Comparison of ENCODE assay signal across 21 cellular contexts in genomic region chr10:70601775-70602174, GRCh38. TPM values are rescaled to one million over a fixed set of nuclear protein-coding genes. Genes with fewer than 3 reads are reported as not detected.
DNase-seq lines count a peak whose midpoint lies in the region; ATAC-seq, FAIRE-seq and TF ChIP-seq lines count a peak whose summit lies in the region.
"Had no signal": no experiment of that assay in that cellular context is flagged by ENCODE, and none has a peak within 500 bp of the region (broad histone marks: within the 10 kb centered on the region; RNA-seq: fewer than 3 reads in every experiment).

No MANE protein-coding gene starts in this region.

- H3K9ac ChIP-seq in OCI-LY1 (ENCODE audit: low read length) (peak overlapping the region; percentile 76), K562 (ENCODE audit: insufficient read depth in 1 of 2, low read depth in 2 of 2, low read length in 2 of 2) (peak overlapping the region in 1 of 2 experiments; percentile 84; a peak in 2 of 4 replicates)
- H3K9ac ChIP-seq: SK-N-SH had no signal

- 42% methylated on average over 2 of the region's 4 CpGs for WGBS in K562 (ENCODE audit: insufficient coverage, low coverage, missing lambda C conversion rate)
- 63 to 75% methylated on average over 2 to 4 of the region's 4 CpGs for WGBS in transverse colon (ENCODE audit: low coverage in 1 of 2), 2 donors

- H3K36me3 ChIP-seq in OCI-LY1 (ENCODE audit: insufficient read depth, low read length) (peaks cover 36% of the 10 kb centered on the region), K562 (ENCODE audit: control insufficient read depth, insufficient read depth, low read length) (no peaks in the 10 kb centered on the region), transverse colon (no peaks in the 10 kb centered on the region)
- H3K36me3 ChIP-seq: sigmoid colon had no signal

- H3K9me3 ChIP-seq in OCI-LY1 (ENCODE audit: low read length), result no peaks in the 10 kb centered on the region
- no peaks in the 10 kb centered on the region for H3K9me3 ChIP-seq in K562 (replicated peaks; ENCODE audit: control insufficient read depth, insufficient read depth, low read depth, low read length)
- H3K9me3 ChIP-seq in transverse colon, result no peaks in the 10 kb centered on the region
- H3K9me3 ChIP-seq: A549, sigmoid colon, SK-N-SH had no signal

- H3K4me3 ChIP-seq in OCI-LY1 (ENCODE audit: low read depth, low read length, poor library complexity, severe bottlenecking) (peak overlapping the region; percentile 71), K562 (no peak overlapping the region), transverse colon (peak overlapping the region in 2 of 4 donors; percentile 3 to 23)
- H3K4me3 ChIP-seq: A549, sigmoid colon had no signal

- H3K9me2 ChIP-seq in OCI-LY1 (ENCODE audit: low read depth, low read length), result no peaks in the 10 kb centered on the region
- H3K9me2 ChIP-seq: SK-N-SH had no signal

- no peak for FAIRE-seq in K562 (lab: Jason Lieb, UNC)
- FAIRE-seq: A549 had no signal

- H3K9me1 ChIP-seq in K562 (ENCODE audit: control insufficient read depth, insufficient read depth, low read length), result no peaks in the 10 kb centered on the region

- intact Hi-C loops in K562 (cut with micrococcal nuclease), result no loop called here
- intact Hi-C loops in transverse colon (cut with DNase I; ENCODE audit: low total_unique reads), result no loop called here

- TF ChIP-seq POLR2A in K562 (conservative IDR thresholded peaks at IDR 0.05), result no peak
- TF ChIP-seq POLR2A in transverse colon (IDR thresholded peaks at IDR 0.05), result no peak

- no peaks in the 10 kb centered on the region for H3F3A ChIP-seq in OCI-LY1 (ENCODE audit: insufficient read depth, low read length)

- peaks cover 49% of the 10 kb centered on the region for H3K36me3 Mint-ChIP-seq in activated CD8-positive, alpha-beta memory T cell treated with anti-CD3 and anti-CD28 coated beads, Interleukin-2, amount 10 ng/mL, durations not matched to agents 7 days and 5 days

- TF ChIP-seq CTCF in OCI-LY1 (IDR thresholded peaks at IDR 0.05; ENCODE audit: low read length) (no peak), K562 (IDR thresholded peaks at IDR 0.05 in 2 of 3, conservative IDR thresholded peaks at IDR 0.05 in 1 of 3; ENCODE audit: insufficient read depth in 2 of 3, low read depth in 1 of 3, low read length in 3 of 3) (no peak), transverse colon (IDR thresholded peaks at IDR 0.05) (no peak)

- CTCF ChIA-PET in activated CD8-positive, alpha-beta memory T cell treated with anti-CD3 and anti-CD28 coated beads, Interleukin-2, amount 10 ng/mL, durations not matched to agents 7 days and 5 days (lab: Charles Lee), result interaction anchor here (0.9 to 6.7 kb wide), 12 partner anchors 9 to 76 kb away, joined by 3 to 50 read pairs (median 6); no protein-coding TSS in a partner anchor
- CTCF ChIA-PET in K562 (lab: Yijun Ruan, JAX; ENCODE audit: low intra/inter-chr PET ratio), result no interaction called here

- H4K20me1 ChIP-seq in OCI-LY1 (ENCODE audit: insufficient read depth, low read length) (no peaks in the 10 kb centered on the region), K562 (replicated peaks; ENCODE audit: control insufficient read depth, insufficient read depth, low read length) (no peaks in the 10 kb centered on the region)

- POLR2A ChIA-PET in K562 (lab: Yijun Ruan, JAX), result interaction anchor here (1.0 to 1.3 kb wide), 4 partner anchors 9 to 44 kb away, joined by 3 to 5 read pairs (median 3); no protein-coding TSS in a partner anchor

- no peaks in the 10 kb centered on the region for H3K27me3 ChIP-seq in OCI-LY1 (ENCODE audit: insufficient read depth, low read length)
- H3K27me3 ChIP-seq in K562 (ENCODE audit: control insufficient read depth in 2 of 2, insufficient read depth in 2 of 2, low read length in 2 of 2), result no peaks in the 10 kb centered on the region
- no peaks in the 10 kb centered on the region for H3K27me3 ChIP-seq in transverse colon
- H3K27me3 ChIP-seq: sigmoid colon had no signal

- DNase-seq in activated CD8-positive, alpha-beta memory T cell treated with anti-CD3 and anti-CD28 coated beads, Interleukin-2, amount 10 ng/mL, durations not matched to agents 7 days and 5 days, result peak; percentile 60
- no peak for DNase-seq in activated CD8-positive, alpha-beta memory T cell treated with anti-CD3 and anti-CD28 coated beads for 24 hours
- DNase-seq in K562 (ENCODE audit: extremely low read depth in 1 of 4, low spot score in 3 of 4), result no peak
- no peak for DNase-seq in stimulated activated naive CD8-positive, alpha-beta T cell treated with anti-CD3 and anti-CD28 coated beads, Interleukin-15, amount 100 ng/mL, for 72 hours
- no peak for DNase-seq in transverse colon
- no peak for DNase-seq in activated effector memory CD4-positive, alpha-beta T cell treated with anti-CD3 and anti-CD28 coated beads, Interleukin-2, amount 50 U/mL, for 16 hours
- DNase-seq: amygdala; cerebellar nuclear complex; EL; hypothalamus; midbrain; MV-4-11; NCI-H526 treated with DMSO at 0.1 percent for 48 hours; sigmoid colon; SK-N-SH; stimulated activated CD4-positive, alpha-beta T cell treated with anti-CD3 and anti-CD28 coated beads, Interleukin-4, amount 100 ng/mL, for 1 hour; trophoblast cell had no signal

- peak overlapping the region; percentile 95 for H3K27ac Mint-ChIP-seq in activated CD8-positive, alpha-beta memory T cell treated with anti-CD3 and anti-CD28 coated beads, Interleukin-2, amount 10 ng/mL, durations not matched to agents 7 days and 5 days
- peak overlapping the region; percentile 42 to 91 for H3K27ac Mint-ChIP-seq in stimulated activated naive CD8-positive, alpha-beta T cell treated with anti-CD3 and anti-CD28 coated beads, Interleukin-15, amount 100 ng/mL, for 72 hours

- H3K9me3 Mint-ChIP-seq in activated CD8-positive, alpha-beta memory T cell treated with anti-CD3 and anti-CD28 coated beads, Interleukin-2, amount 10 ng/mL, durations not matched to agents 7 days and 5 days (ENCODE audit: low read depth), result no peaks in the 10 kb centered on the region
- H3K9me3 Mint-ChIP-seq in stimulated activated naive CD8-positive, alpha-beta T cell treated with anti-CD3 and anti-CD28 coated beads, Interleukin-15, amount 100 ng/mL, for 72 hours, result no peaks in the 10 kb centered on the region

- H2AFZ ChIP-seq in OCI-LY1 (ENCODE audit: low read length), result no peak overlapping the region
- peak overlapping the region; percentile 58 for H2AFZ ChIP-seq in K562 (ENCODE audit: low read depth, low read length)

- H3K27ac ChIP-seq in OCI-LY1 (ENCODE audit: low read depth, low read length, poor library complexity, severe bottlenecking) (peak overlapping the region; percentile 56), K562 (ENCODE audit: extremely low read depth, low read depth, low read length) (0 out of 3 replicates have a peak overlapping the region, but pooled peaks have one; percentile 15), transverse colon (peak overlapping the region in 1 of 4 donors; percentile 32)
- H3K27ac ChIP-seq: A549, sigmoid colon had no signal

- in situ Hi-C loops in K562 (cut with MboI) (no loop called here), transverse colon (cut with MboI; ENCODE audit: low pct_ligation_motif_present in 1 of 4, low pct_unique_long_range_greater_than_20kb in 1 of 4, low sequenced_read_pairs in 3 of 4) (no loop called here)

- peaks cover 62% of the 10 kb centered on the region for H3K4me1 Mint-ChIP-seq in activated CD8-positive, alpha-beta memory T cell treated with anti-CD3 and anti-CD28 coated beads, Interleukin-2, amount 10 ng/mL, durations not matched to agents 7 days and 5 days
- peaks cover 76% of the 10 kb centered on the region for H3K4me1 Mint-ChIP-seq in stimulated activated naive CD8-positive, alpha-beta T cell treated with anti-CD3 and anti-CD28 coated beads, Interleukin-15, amount 100 ng/mL, for 72 hours

- TF ChIP-seq RAD21 in K562 (CRISPR knock-in tag; conservative IDR thresholded peaks at IDR 0.05 in 1 of 2, IDR thresholded peaks at IDR 0.05 in 1 of 2), result no peak

- no peak for TF ChIP-seq EP300 in K562 (IDR thresholded peaks at IDR 0.05; ENCODE audit: low read length)
- TF ChIP-seq EP300 in transverse colon (IDR thresholded peaks at IDR 0.05; ENCODE audit: low read depth), result no peak

- no TSS peak for BruUV-seq in K562 (replicated peaks; lab: Mats Ljungman, UMichigan)

- H3K79me2 ChIP-seq in OCI-LY1 (ENCODE audit: insufficient read depth, low read length) (peaks cover 8% of the 10 kb centered on the region; the same call in 1 of the 2 replicates), K562 (ENCODE audit: control insufficient read depth, insufficient read depth, low read length) (no peaks in the 10 kb centered on the region; the same call in 2 of the 3 replicates)

- ATAC-seq in activated CD8-positive, alpha-beta memory T cell treated with anti-CD3 and anti-CD28 coated beads, Interleukin-2, amount 10 ng/mL, durations not matched to agents 7 days and 5 days, result peak; percentile 2
- ATAC-seq in K562 (no peak), GM21423 (IDR thresholded peaks at IDR 0.05; ENCODE audit: unreplicated experiment) (no peak)
- ATAC-seq in stimulated activated naive CD8-positive, alpha-beta T cell treated with anti-CD3 and anti-CD28 coated beads, Interleukin-15, amount 100 ng/mL, for 72 hours, result no peak
- ATAC-seq: A549 had no signal

- no peaks in the 10 kb centered on the region for H3K27me3 Mint-ChIP-seq in activated CD8-positive, alpha-beta memory T cell treated with anti-CD3 and anti-CD28 coated beads, Interleukin-2, amount 10 ng/mL, durations not matched to agents 7 days and 5 days
- no peaks in the 10 kb centered on the region for H3K27me3 Mint-ChIP-seq in stimulated activated naive CD8-positive, alpha-beta T cell treated with anti-CD3 and anti-CD28 coated beads, Interleukin-15, amount 100 ng/mL, for 72 hours

- peak overlapping the region; percentile 85 for H3K4me2 ChIP-seq in OCI-LY1 (ENCODE audit: low read length)
- H3K4me2 ChIP-seq in K562 (ENCODE audit: insufficient read depth, low read length), result 0 out of 2 replicates have a peak overlapping the region, but pooled peaks have one; percentile 9
- H3K4me2 ChIP-seq: A549, SK-N-SH had no signal

- H3K4me1 ChIP-seq in OCI-LY1 (ENCODE audit: insufficient read depth, low read length, severe bottlenecking), result peaks cover 63% of the 10 kb centered on the region
- H3K4me1 ChIP-seq in K562 (replicated peaks in 1 of 2; ENCODE audit: control insufficient read depth in 2 of 2, insufficient read depth in 2 of 2, low read length in 2 of 2), result peaks cover 63 to 65% of the 10 kb centered on the region in 2 experiments
- H3K4me1 ChIP-seq in transverse colon, result no peaks in the 10 kb centered on the region
- H3K4me1 ChIP-seq: A549, sigmoid colon had no signal

- H3K4me3 Mint-ChIP-seq in activated CD8-positive, alpha-beta memory T cell treated with anti-CD3 and anti-CD28 coated beads, Interleukin-2, amount 10 ng/mL, durations not matched to agents 7 days and 5 days, result peak overlapping the region; percentile 96
- H3K4me3 Mint-ChIP-seq in stimulated activated naive CD8-positive, alpha-beta T cell treated with anti-CD3 and anti-CD28 coated beads, Interleukin-15, amount 100 ng/mL, for 72 hours, result peak overlapping the region; percentile 92 to 96

RNA-seq across cellular contexts. Expression of gene PRF1, which starts 0.8 kb away (rescaled TPM):
- 100 to 1,000 TPM; 381 to 433 TPM for total RNA-seq in activated CD8-positive, alpha-beta memory T cell treated with anti-CD3 and anti-CD28 coated beads, Interleukin-2, amount 10 ng/mL, durations not matched to agents 7 days and 5 days
- 4.3 and 18.7 TPM in 2 replicates for total RNA-seq in K562 (2011; cell fraction: chromatin; rRNA removed; ENCODE audit: low replicate concordance)
- 12.1 and 22.3 TPM in 2 replicates for total RNA-seq in K562 (2011; cell fraction: nucleolus; rRNA removed)
- 11.3 and 24.4 TPM in 2 replicates for total RNA-seq in K562 (2011; cell fraction: nucleoplasm; rRNA removed)
- total RNA-seq in K562 (2014; rRNA removed) (4.9 and 5.3 TPM in 2 replicates), K562 (2014; rRNA removed; fragmentation: Illumina TruSeq; extraction: Trizol) (4.3 and 5.4 TPM in 2 replicates), K562 (2015; rRNA removed; fragmentation: Illumina TruSeq; extraction: Trizol) (6.4 and 7.9 TPM in 2 replicates), K562 (2021) (8.6 and 9.0 TPM in 2 replicates), transverse colon (10 to 100 TPM in 1 of 4 donors, 1 to 10 TPM in 2, under 1 TPM in 1; 0.80 to 12.7 (median 6.0) TPM)
- polyA plus RNA-seq in K562 (2011; rRNA removed) (0.84 and 4.3 TPM in 2 replicates), K562 (2014; fragmentation: Illumina TruSeq; extraction: Trizol) (6.4 and 10.7 TPM in 2 replicates), K562 (2014; fragmentation: Nextera tagmentation; extraction: Ambion mirVana) (1 to 10 TPM; 6.3 to 7.4 TPM), K562 (2014; rRNA removed) (3.2 and 3.8 TPM in 2 replicates)
- polyA plus RNA-seq in K562 (2011; cell fraction: cytosol; rRNA removed), result 0.52 and 10.6 TPM in 2 replicates
- polyA plus RNA-seq in K562 (2011; cell fraction: nucleus; rRNA removed), result 1.3 and 11.4 TPM in 2 replicates
- 21.1 and 32.3 TPM in 2 replicates for polyA plus RNA-seq in K562 (2012)
- polyA minus RNA-seq in K562 (2011; rRNA and poly(A)+ RNA removed), result 0.45 and 13.7 TPM in 2 replicates
- polyA minus RNA-seq in K562 (2011; cell fraction: cytosol; rRNA and poly(A)+ RNA removed), result 12.9 TPM in 1 of 2 replicates, not detected in the other
- polyA minus RNA-seq in K562 (2011; cell fraction: nucleus; rRNA and poly(A)+ RNA removed), result 0.44 and 3.0 TPM in 2 replicates
- total RNA-seq: fibroblast of villous mesenchyme had no signal
- polyA plus RNA-seq: A549, SK-N-SH had no signal

Comparison
In these comparisons a context has a peak if more than half of its experiments do, and no peak if none do; other contexts are left out.
1. RNA of gene PRF1, which starts 0.8 kb away (total RNA-seq): 381 to 433 TPM in activated CD8-positive, alpha-beta memory T cell treated with anti-CD3 and anti-CD28 coated beads, Interleukin-2, amount 10 ng/mL, durations not matched to agents 7 days and 5 days; 0.80 to 12.7 TPM in transverse colon and 4.3 to 24.4 TPM in K562; every median in the first group is over 10 times any median in the second.